ENCODE assay signal across 1 cellular context in the genomic region with DNA sequence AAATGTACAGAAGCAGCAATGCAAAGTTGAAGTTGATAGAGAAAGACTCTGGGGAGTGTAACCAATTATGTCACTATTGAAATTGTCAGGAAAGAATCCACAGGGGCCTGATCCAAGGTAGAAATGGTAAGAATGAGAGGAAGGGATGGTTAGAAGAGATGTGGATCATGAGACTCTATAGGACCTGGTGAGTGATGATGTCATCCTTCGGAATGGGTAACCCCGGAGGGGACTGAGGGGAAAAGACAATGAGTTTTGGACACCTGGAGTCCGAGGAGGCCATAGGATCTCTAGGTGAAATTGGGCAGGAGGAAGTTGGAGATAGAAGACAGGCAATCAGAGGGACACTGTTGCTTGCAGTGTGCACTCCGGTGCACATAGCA.
TF ChIP-seq lines count a peak whose summit lies in the region.

No MANE protein-coding gene starts in this region.

TF ChIP-seq in IMR-90, 13 proteins besides CTCF, POLR2A, EP300 and RAD21 (continued from another document):
- TF ChIP-seq, protein P1, sequence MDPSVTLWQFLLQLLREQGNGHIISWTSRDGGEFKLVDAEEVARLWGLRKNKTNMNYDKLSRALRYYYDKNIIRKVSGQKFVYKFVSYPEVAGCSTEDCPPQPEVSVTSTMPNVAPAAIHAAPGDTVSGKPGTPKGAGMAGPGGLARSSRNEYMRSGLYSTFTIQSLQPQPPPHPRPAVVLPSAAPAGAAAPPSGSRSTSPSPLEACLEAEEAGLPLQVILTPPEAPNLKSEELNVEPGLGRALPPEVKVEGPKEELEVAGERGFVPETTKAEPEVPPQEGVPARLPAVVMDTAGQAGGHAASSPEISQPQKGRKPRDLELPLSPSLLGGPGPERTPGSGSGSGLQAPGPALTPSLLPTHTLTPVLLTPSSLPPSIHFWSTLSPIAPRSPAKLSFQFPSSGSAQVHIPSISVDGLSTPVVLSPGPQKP (IDR thresholded peaks at IDR 0.05; ENCODE audit: borderline replicate concordance, low read depth, low read length) = no peak
- TF ChIP-seq FOS (IDR thresholded peaks at IDR 0.05; ENCODE audit: low read depth, low read length) (no peak), SMC3 (IDR thresholded peaks at IDR 0.05; ENCODE audit: low read depth, low read length) (no peak), MAFK (IDR thresholded peaks at IDR 0.05; ENCODE audit: low read depth, low read length) (no peak), RCOR1 (IDR thresholded peaks at IDR 0.05; ENCODE audit: insufficient replicate concordance, low read length) (no peak), RFX5 (IDR thresholded peaks at IDR 0.05; ENCODE audit: low read depth, low read length) (no peak), NFE2L2 (IDR thresholded peaks at IDR 0.05; ENCODE audit: low read depth, low read length) (no peak), MXI1 (IDR thresholded peaks at IDR 0.05; ENCODE audit: borderline replicate concordance, low read depth, low read length) (no peak)
